Comparison of ENCODE assay signal across 29 cellular contexts in genomic region chr6:69722683-69723082, GRCh38.
"Had no signal": no experiment of that assay in that cellular context is flagged by ENCODE, and none has a peak within 500 bp of the region (broad histone marks: within the 10 kb centered on the region; RNA-seq: fewer than 3 reads in every experiment).

No MANE protein-coding gene starts in this region.

- H3K4me3 ChIP-seq: stomach, suprapubic skin, testis, thoracic aorta, thyroid gland, tibial artery, tibial nerve, transverse colon, upper lobe of left lung, upper lobe of right lung, uterus, vagina had no signal

- H3K27ac ChIP-seq: stomach, suprapubic skin, testis, thoracic aorta, thyroid gland, tibial artery, tibial nerve, transverse colon, upper lobe of left lung, upper lobe of right lung, uterus, vagina had no signal

- H3K27ac Mint-ChIP-seq: stimulated activated effector memory CD8-positive, alpha-beta T cell treated with anti-CD3 and anti-CD28 coated beads, Interleukin-12 subunit alpha, Interleukin-12 subunit beta, amount 100 ng/mL, for 72 hours; stimulated activated memory B cell treated with anti-CD40 and anti-IgM and Interleukin-4, amounts not matched to agents 10 μg/mL and 1 μg/mL and 100 μg/mL, for 72 hours; stimulated activated naive B cell treated with anti-CD40 and anti-IgM and Interleukin-4, amounts not matched to agents 10 μg/mL and 1 μg/mL and 100 μg/mL, for 72 hours; stimulated activated naive CD8-positive, alpha-beta T cell treated with anti-CD3 and anti-CD28 coated beads, Interleukin-15, amount 100 ng/mL, for 72 hours; stimulated activated naive CD8-positive, alpha-beta T cell treated with anti-CD3 and anti-CD28 coated beads, Interleukin-15, Interleukin-2, amounts not matched to agents 100 ng/mL and 50 ng/mL, for 24 hours; type B pancreatic cell had no signal

- H3K27me3 Mint-ChIP-seq: stimulated activated memory B cell treated with anti-CD40 and anti-IgM and Interleukin-4, amounts not matched to agents 10 μg/mL and 1 μg/mL and 100 μg/mL, for 72 hours; stimulated activated naive B cell treated with anti-CD40 and anti-IgM and Interleukin-4, amounts not matched to agents 10 μg/mL and 1 μg/mL and 100 μg/mL, for 72 hours; stimulated activated naive CD8-positive, alpha-beta T cell treated with anti-CD3 and anti-CD28 coated beads, Interleukin-15, amount 100 ng/mL, for 72 hours; stimulated activated naive CD8-positive, alpha-beta T cell treated with anti-CD3 and anti-CD28 coated beads, Interleukin-15, Interleukin-2, amounts not matched to agents 100 ng/mL and 50 ng/mL, for 24 hours; type B pancreatic cell had no signal

- H3K27me3 ChIP-seq: stomach, suprapubic skin, testis, thyroid gland, tibial artery, tibial nerve, transverse colon, upper lobe of left lung, upper lobe of right lung, uterus, vagina had no signal

- H3K9me3 ChIP-seq: suprapubic skin, testis, thoracic aorta, thyroid gland, tibial artery, upper lobe of right lung had no signal

- H3K36me3 ChIP-seq: thoracic aorta, uterus had no signal

- H3K4me3 Mint-ChIP-seq: stimulated activated effector memory CD8-positive, alpha-beta T cell treated with anti-CD3 and anti-CD28 coated beads, Interleukin-12 subunit alpha, Interleukin-12 subunit beta, amount 100 ng/mL, for 72 hours; stimulated activated memory B cell treated with anti-CD40 and anti-IgM and Interleukin-4, amounts not matched to agents 10 μg/mL and 1 μg/mL and 100 μg/mL, for 72 hours; stimulated activated naive B cell treated with anti-CD40 and anti-IgM and Interleukin-4, amounts not matched to agents 10 μg/mL and 1 μg/mL and 100 μg/mL, for 72 hours; stimulated activated naive CD8-positive, alpha-beta T cell treated with anti-CD3 and anti-CD28 coated beads, Interleukin-15, amount 100 ng/mL, for 72 hours; stimulated activated naive CD8-positive, alpha-beta T cell treated with anti-CD3 and anti-CD28 coated beads, Interleukin-15, Interleukin-2, amounts not matched to agents 100 ng/mL and 50 ng/mL, for 24 hours; type B pancreatic cell had no signal

- FAIRE-seq: urothelium cell line had no signal

- ATAC-seq: stimulated activated effector memory CD8-positive, alpha-beta T cell treated with anti-CD3 and anti-CD28 coated beads, Interleukin-12 subunit alpha, Interleukin-12 subunit beta, amount 100 ng/mL, for 72 hours; stimulated activated memory B cell treated with anti-CD40 and anti-IgM and Interleukin-4, amounts not matched to agents 10 μg/mL and 1 μg/mL and 100 μg/mL, for 72 hours; stimulated activated naive B cell treated with anti-CD40 and anti-IgM and Interleukin-4, amounts not matched to agents 10 μg/mL and 1 μg/mL and 100 μg/mL, for 72 hours; stimulated activated naive CD8-positive, alpha-beta T cell treated with anti-CD3 and anti-CD28 coated beads, Interleukin-15, amount 100 ng/mL, for 72 hours; stimulated activated naive CD8-positive, alpha-beta T cell treated with anti-CD3 and anti-CD28 coated beads, Interleukin-15, Interleukin-2, amounts not matched to agents 100 U/mL and 50 U/mL, for 24 hours; upper lobe of right lung had no signal

- DNase-seq: stimulated activated CD4-positive, alpha-beta T cell treated with anti-CD3 and anti-CD28 coated beads, Interleukin-2, amount 100 ng/mL, for 48 hours; stimulated activated CD4-positive, alpha-beta T cell treated with anti-CD3 and anti-CD28 coated beads, Interleukin-4, amount 100 ng/mL, for 1 hour; stimulated activated CD4-positive, alpha-beta T cell treated with anti-CD3 and anti-CD28 coated beads, Interleukin-4, amount 100 ng/mL, for 24 hours; stimulated activated CD4-positive, alpha-beta T cell treated with anti-CD3 and anti-CD28 coated beads, Interleukin-4, amount 100 ng/mL, for 4 hours; stimulated activated CD8-positive, alpha-beta memory T cell treated with anti-CD3 and anti-CD28 coated beads, Interleukin-4, amount 100 ng/mL, for 48 hours; stimulated activated naive B cell treated with anti-CD40 and anti-IgM and Interleukin-4, amounts not matched to agents 10 μg/mL and 1 μg/mL and 100 μg/mL, for 72 hours; stimulated activated naive CD4-positive, alpha-beta T cell; stimulated activated naive CD4-positive, alpha-beta T cell treated with Interleukin-2 at 50 U/mL for 16 hours; stimulated activated naive CD8-positive, alpha-beta T cell treated with anti-CD3 and anti-CD28 coated beads, Interleukin-15, amount 100 ng/mL, for 72 hours; stimulated activated naive CD8-positive, alpha-beta T cell treated with anti-CD3 and anti-CD28 coated beads, Interleukin-15, Interleukin-2, amounts not matched to agents 100 U/mL and 50 U/mL, for 24 hours; stomach; substantia nigra; testis; thyroid gland; tibial artery; transverse colon; trophoblast cell; upper lobe of left lung; upper lobe of right lung; uterus had no signal

- H3K4me1 ChIP-seq: suprapubic skin, testis, thyroid gland, tibial artery, tibial nerve, transverse colon, upper lobe of left lung, upper lobe of right lung, uterus, vagina had no signal
